Comparison of ENCODE assay signal across 11 cellular contexts in the genomic region with DNA sequence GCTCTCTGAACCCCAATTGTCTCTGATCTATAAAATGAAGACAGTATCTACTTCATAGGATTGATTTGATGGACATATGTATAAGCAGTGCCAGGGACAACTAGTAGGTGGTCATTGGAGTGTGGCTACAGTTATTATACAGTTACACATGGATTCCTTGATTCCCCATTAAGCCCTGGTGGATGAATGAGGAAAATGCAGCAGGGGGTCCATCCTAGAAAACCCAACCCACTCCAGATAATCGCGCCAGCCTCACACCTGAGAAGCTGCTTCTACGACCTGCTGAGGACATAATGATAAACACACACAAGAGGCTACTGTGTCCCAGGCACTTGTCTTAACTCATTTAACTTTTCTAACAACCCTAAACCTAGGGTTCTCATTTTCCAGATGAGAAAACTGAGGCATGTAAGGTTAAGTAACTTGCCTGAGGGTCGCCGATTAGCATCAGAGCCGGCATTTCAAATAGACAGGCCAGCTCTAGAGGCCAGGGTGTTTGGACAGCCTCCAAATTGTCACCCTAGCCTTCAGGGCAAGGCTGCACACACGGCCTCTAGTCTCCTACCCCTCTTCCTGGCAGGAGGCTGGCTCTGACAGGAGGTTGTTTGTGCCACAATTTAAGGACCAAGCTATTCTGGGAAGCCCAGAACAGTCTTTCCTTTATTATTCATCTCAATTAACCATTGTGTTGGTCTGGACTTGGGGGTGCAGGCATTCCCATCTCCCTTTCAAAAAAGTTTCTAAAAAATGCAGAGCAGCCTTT. TPM values are rescaled to one million over a fixed set of nuclear protein-coding genes. Genes with fewer than 3 reads are reported as not detected.
DNase-seq lines count a peak whose midpoint lies in the region; ATAC-seq, FAIRE-seq and TF ChIP-seq lines count a peak whose summit lies in the region.
"Had no signal": no experiment of that assay in that cellular context is flagged by ENCODE, and none has a peak within 500 bp of the region (broad histone marks: within the 10 kb centered on the region; RNA-seq: fewer than 3 reads in every experiment).

No MANE protein-coding gene starts in this region.

- H3K4me1 ChIP-seq in SJSA1 (replicated peaks) (peaks cover 64% of the 10 kb centered on the region), pancreas (peaks cover 13 to 36% (median 24%) of the 10 kb centered on the region in 3 donors)
- H3K4me1 ChIP-seq: BE2C had no signal

- no peak for FAIRE-seq in pancreas (lab: Jason Lieb, UNC)

- no peak overlapping the region for H3K4me3 ChIP-seq in AG04450 (ENCODE audit: low read depth, low read length)
- no peak overlapping the region for H3K4me3 ChIP-seq in SJSA1
- no peak overlapping the region for H3K4me3 ChIP-seq in fibroblast of villous mesenchyme (ENCODE audit: low read depth, low read length)
- no peak overlapping the region for H3K4me3 ChIP-seq in pancreas

- DNase-seq in AG04450 (ENCODE audit: low read depth, low spot score) (no peak), SJSA1 (ENCODE audit: low read depth in 1 of 2, low spot score in 2 of 2) (no peak), fibroblast of villous mesenchyme (ENCODE audit: low read depth) (no peak), pancreas (peak in 1 of 6 donors; percentile 30), HEK293T (ENCODE audit: extremely low spot score) (no peak)
- DNase-seq: BE2C; effector memory CD8-positive, alpha-beta T cell; NCI-H1930 had no signal

- H3K36me3 ChIP-seq in SJSA1 (peaks cover 57% of the 10 kb centered on the region), pancreas (peaks cover 0 to 8% (median 6%) of the 10 kb centered on the region in 3 donors)
- H3K36me3 ChIP-seq: BE2C had no signal

- intact Hi-C loops in pancreas (cut with DNase I): no loop called here

- POLR2A ChIA-PET in AG04450 (lab: Yijun Ruan, JAX): interaction anchor here (1.0 to 1.6 kb wide), 2 partner anchors 12 to 32 kb away, joined by 3 to 4 read pairs; no protein-coding TSS in a partner anchor
- POLR2A ChIA-PET in HEK293T (lab: Yijun Ruan, JAX): no interaction called here

- CTCF ChIA-PET in AG04450 (lab: Charles Lee): interaction anchor here (0.8 kb wide), 1 partner anchor 38 kb away, joined by 3 read pairs; no protein-coding TSS in a partner anchor
- CTCF ChIA-PET in HEK293T (lab: Yijun Ruan, JAX): interaction anchor here (0.6 kb wide), 2 partner anchors 8 to 80 kb away, joined by 3 read pairs; no protein-coding TSS in a partner anchor

- H3K9me3 ChIP-seq in AG04450 (ENCODE audit: control insufficient read depth, insufficient read depth, low read length) (no peaks in the 10 kb centered on the region), SJSA1 (replicated peaks) (no peaks in the 10 kb centered on the region), pancreas (no peaks in the 10 kb centered on the region)
- H3K9me3 ChIP-seq: BE2C had no signal

- ATAC-seq in pancreas (no peak), HG03565 (IDR thresholded peaks at IDR 0.05; ENCODE audit: unreplicated experiment) (no peak), HG02571 (IDR thresholded peaks at IDR 0.05; ENCODE audit: unreplicated experiment) (no peak), HG03108 (IDR thresholded peaks at IDR 0.05; ENCODE audit: unreplicated experiment) (no peak)
- ATAC-seq: effector memory CD8-positive, alpha-beta T cell had no signal

- 52 to 54% methylated on average over 7 of the region's 7 CpGs for WGBS in pancreas, 2 donors

- peak; percentile 5; the same call in 1 of the 2 replicates for TF ChIP-seq CTCF in AG04450 (IDR thresholded peaks at IDR 0.05; ENCODE audit: low read depth, low read length)
- TF ChIP-seq CTCF in fibroblast of villous mesenchyme (IDR thresholded peaks at IDR 0.05; ENCODE audit: insufficient read depth, low read depth, low read length): peak; percentile 14
- TF ChIP-seq CTCF in pancreas (IDR thresholded peaks at IDR 0.05): no peak

- H3K27me3 ChIP-seq in AG04450 (ENCODE audit: control insufficient read depth, insufficient read depth, low read length) (no peaks in the 10 kb centered on the region), SJSA1 (replicated peaks) (no peaks in the 10 kb centered on the region), pancreas (no peaks in the 10 kb centered on the region)
- H3K27me3 ChIP-seq: BE2C had no signal

- H3K27ac ChIP-seq in AG04450 (ENCODE audit: low read depth, low read length) (no peak overlapping the region), SJSA1 (peak overlapping the region; percentile 5; the same call in 1 of the 2 replicates), pancreas (peak overlapping the region in 3 of 4 donors; percentile 12 to 81 (median 71))

TF ChIP-seq in HEK293T, 16 proteins besides CTCF, POLR2A, EP300 and RAD21:
- TF ChIP-seq FOXM1 (IDR thresholded peaks at IDR 0.05; ENCODE audit: borderline replicate concordance): no peak
- no peak for TF ChIP-seq ZNF384 (IDR thresholded peaks at IDR 0.05)
- no peak for TF ChIP-seq SP1 (IDR thresholded peaks at IDR 0.05)
- TF ChIP-seq L3MBTL2 (conservative IDR thresholded peaks at IDR 0.05): no peak

RNA-seq across cellular contexts. Expression of a gene that starts 3.8 kb away (rescaled TPM):
- polyA plus RNA-seq in AG04450 (2011; rRNA removed) (not detected in 2 replicates), pancreas (under 1 TPM in 1 of 2 donors, not detected in 1; 0.31 TPM)
- polyA minus RNA-seq in AG04450 (2011; rRNA and poly(A)+ RNA removed): not detected in 2 replicates
- not detected in 2 replicates for total RNA-seq in SJSA1 (2014; rRNA removed; shearing (Covaris generic))
- total RNA-seq in fibroblast of villous mesenchyme (not detected in 2 replicates), pancreas (under 1 TPM in 2 of 6 donors, not detected in 4; 0.26 to 0.28 TPM)

RNA-seq across cellular contexts. Expression of a gene that starts 31.8 kb away (rescaled TPM):
- polyA plus RNA-seq in AG04450 (2011; rRNA removed): 1,182 and 1,226 TPM in 2 replicates
- polyA minus RNA-seq in AG04450 (2011; rRNA and poly(A)+ RNA removed): 475 and 515 TPM in 2 replicates
- total RNA-seq in SJSA1 (2014; rRNA removed; shearing (Covaris generic)): 445 and 468 TPM in 2 replicates
- 206 and 279 TPM in 2 replicates for total RNA-seq in fibroblast of villous mesenchyme
- total RNA-seq in pancreas: 100 to 1,000 TPM; 129 to 495 (median 176) TPM
- polyA plus RNA-seq in pancreas: 100 to 1,000 TPM in 1 of 2 donors, 10 to 100 TPM in 1; 44.4 to 179 TPM

Comparison
In these comparisons a context has a peak if more than half of its experiments do, and no peak if none do; other contexts are left out.
1. CTCF ChIP-seq: peak in AG04450 (single experiment) and fibroblast of villous mesenchyme (single experiment); none in pancreas (0 of 4).